Comparison of ENCODE assay signal across 9 cellular contexts in genomic region chr3:19866751-19867347, GRCh38.
DNase-seq lines count a peak whose midpoint lies in the region; ATAC-seq and TF ChIP-seq lines count a peak whose summit lies in the region.
"Had no signal": no experiment of that assay in that cellular context is flagged by ENCODE, and none has a peak within 500 bp of the region (broad histone marks: within the 10 kb centered on the region; RNA-seq: fewer than 3 reads in every experiment).

No MANE protein-coding gene starts in this region.

- ATAC-seq in GM19351 (IDR thresholded peaks at IDR 0.05; ENCODE audit: unreplicated experiment) (peak; percentile 95), HG03354 (IDR thresholded peaks at IDR 0.05; ENCODE audit: poor library complexity, severe bottlenecking, unreplicated experiment) (peak; percentile 92)

- no peaks in the 10 kb centered on the region for H3K36me3 Mint-ChIP-seq in activated T-helper 2 cell treated with anti-CD3 and anti-CD28 coated beads, Interferon-gamma antibody, Interleukin-2, Interleukin-4, amounts not matched to agents 10 μg/mL and 5 μg/mL and 100 μg/mL, durations not matched to agents 14 hours and 24 hours and 36 hours (ENCODE audit: low read depth)
- no peaks in the 10 kb centered on the region for H3K36me3 Mint-ChIP-seq in progenitor cell of endocrine pancreas (ENCODE audit: insufficient read depth)
- H3K36me3 Mint-ChIP-seq: activated naive CD8-positive, alpha-beta T cell had no signal

- H3K27me3 Mint-ChIP-seq in activated T-helper 2 cell treated with anti-CD3 and anti-CD28 coated beads, Interferon-gamma antibody, Interleukin-2, Interleukin-4, amounts not matched to agents 10 μg/mL and 5 μg/mL and 100 μg/mL, durations not matched to agents 14 hours and 24 hours and 36 hours (ENCODE audit: low read depth), result peaks cover 8% of the 10 kb centered on the region
- H3K27me3 Mint-ChIP-seq in progenitor cell of endocrine pancreas, result peaks cover 3% of the 10 kb centered on the region

- TF ChIP-seq CTCF in progenitor cell of endocrine pancreas (IDR thresholded peaks at IDR 0.05; ENCODE audit: unreplicated experiment), result peak; percentile 82

- no peak overlapping the region for H3K4me3 Mint-ChIP-seq in activated T-helper 2 cell treated with anti-CD3 and anti-CD28 coated beads, Interferon-gamma antibody, Interleukin-2, Interleukin-4, amounts not matched to agents 10 μg/mL and 5 μg/mL and 100 μg/mL, durations not matched to agents 14 hours and 24 hours and 36 hours (ENCODE audit: low read depth)
- H3K4me3 Mint-ChIP-seq in progenitor cell of endocrine pancreas (ENCODE audit: low read depth), result no peak overlapping the region
- H3K4me3 Mint-ChIP-seq: activated naive CD8-positive, alpha-beta T cell had no signal

- no peaks in the 10 kb centered on the region for H3K9me3 Mint-ChIP-seq in activated T-helper 2 cell treated with anti-CD3 and anti-CD28 coated beads, Interferon-gamma antibody, Interleukin-2, Interleukin-4, amounts not matched to agents 10 μg/mL and 5 μg/mL and 100 μg/mL, durations not matched to agents 14 hours and 24 hours and 36 hours
- no peaks in the 10 kb centered on the region for H3K9me3 Mint-ChIP-seq in progenitor cell of endocrine pancreas (ENCODE audit: low read depth)

- H3K4me1 Mint-ChIP-seq in activated T-helper 2 cell treated with anti-CD3 and anti-CD28 coated beads, Interferon-gamma antibody, Interleukin-2, Interleukin-4, amounts not matched to agents 10 μg/mL and 5 μg/mL and 100 μg/mL, durations not matched to agents 14 hours and 24 hours and 36 hours (ENCODE audit: low read depth), result no peaks in the 10 kb centered on the region
- no peaks in the 10 kb centered on the region for H3K4me1 Mint-ChIP-seq in progenitor cell of endocrine pancreas (ENCODE audit: low read depth)

- no peak overlapping the region for H3K27ac Mint-ChIP-seq in activated T-helper 2 cell treated with anti-CD3 and anti-CD28 coated beads, Interferon-gamma antibody, Interleukin-2, Interleukin-4, amounts not matched to agents 10 μg/mL and 5 μg/mL and 100 μg/mL, durations not matched to agents 14 hours and 24 hours and 36 hours
- H3K27ac Mint-ChIP-seq in progenitor cell of endocrine pancreas, result no peak overlapping the region
- H3K27ac Mint-ChIP-seq: activated naive CD8-positive, alpha-beta T cell had no signal

- intact Hi-C loops in activated T-helper 2 cell treated with anti-CD3 and anti-CD28 coated beads, Interferon-gamma antibody, Interleukin-2, Interleukin-4, amounts not matched to agents 10 μg/mL and 5 μg/mL and 100 μg/mL, durations not matched to agents 14 hours and 24 hours and 36 hours (cut with micrococcal nuclease), result loop anchor here (2.0 kb wide), 1 partner anchor 518 kb away; no protein-coding TSS in a partner anchor

- DNase-seq in DMS53 (lab: John Stamatoyannopoulos, UW), result peak; percentile 48
- DNase-seq in NCI-H69 (lab: John Stamatoyannopoulos, UW), result peak; percentile 64
- DNase-seq in activated T-helper 2 cell treated with anti-CD3 and anti-CD28 coated beads, Interferon-gamma antibody, Interleukin-2, Interleukin-4, amounts not matched to agents 10 μg/mL and 5 μg/mL and 100 μg/mL, durations not matched to agents 14 hours and 24 hours and 36 hours (ENCODE audit: low spot score), result peak; percentile 13
- DNase-seq in glomerular endothelial cell (ENCODE audit: extremely low read depth, low read depth, low spot score), result peak; percentile 33
- peak; percentile 25 for DNase-seq in progenitor cell of endocrine pancreas (ENCODE audit: low spot score, unreplicated experiment)
- no peak for DNase-seq in effector CD8-positive, alpha-beta T cell (lab: John Stamatoyannopoulos, UW)
